ENCODE assay signal across 32 cellular contexts in the genomic region with DNA sequence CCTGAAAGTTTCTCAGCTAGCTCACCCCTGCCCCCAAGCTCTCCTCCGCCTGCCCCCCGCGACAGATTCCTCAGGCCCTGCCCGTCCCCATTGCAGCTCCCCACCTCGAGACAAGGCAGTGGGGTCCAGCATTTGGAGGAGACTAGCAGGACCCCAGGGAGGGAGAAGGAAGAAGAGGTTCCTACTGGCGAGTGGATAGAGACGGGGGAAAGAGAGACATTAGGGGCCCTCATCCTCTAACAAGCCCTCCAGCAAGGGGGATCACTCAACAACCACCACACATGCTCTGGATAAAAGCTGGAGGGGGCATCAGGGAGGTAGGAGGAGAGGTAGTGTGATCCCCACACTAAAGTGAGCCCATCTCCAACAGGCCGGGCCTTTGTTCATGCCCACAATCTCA. TPM values are rescaled to one million over a fixed set of nuclear protein-coding genes. Genes with fewer than 3 reads are reported as not detected.
"Had no signal": no experiment of that assay in that cellular context is flagged by ENCODE, and none has a peak within 500 bp of the region (broad histone marks: within the 10 kb centered on the region; RNA-seq: fewer than 3 reads in every experiment).

No MANE protein-coding gene starts in this region.

- H3K27ac Mint-ChIP-seq: activated CD4-positive, alpha-beta memory T cell treated with anti-CD3 and anti-CD28 coated beads for 36 hours; activated CD4-positive, alpha-beta T cell treated with anti-CD3 and anti-CD28 coated beads, Interleukin-2, amount 10 ng/mL, durations not matched to agents 24 days and 14 days; activated naive CD4-positive, alpha-beta T cell treated with anti-CD3 and anti-CD28 coated beads for 36 hours; activated T-helper 1 cell treated with anti-CD3 and anti-CD28 coated beads, Interleukin-12 subunit alpha, Interleukin-12 subunit beta, Interleukin-2, Interleukin-4 antibody, amounts not matched to agents 30 ng/mL and 10 ng/mL and 1 ng/mL, durations not matched to agents 14 hours and 24 hours and 36 hours; nephron progenitor cell; T-helper 1 cell treated with Interleukin-12 subunit alpha and Interleukin-12 subunit beta and Interleukin-4 antibody, amounts not matched to agents 30 μg/mL and 1 μg/mL, for 36 hours had no signal

- H3K4me1 ChIP-seq: colonic mucosa had no signal

- H3K9me3 Mint-ChIP-seq: activated CD4-positive, alpha-beta memory T cell treated with anti-CD3 and anti-CD28 coated beads for 36 hours; activated CD4-positive, alpha-beta T cell treated with anti-CD3 and anti-CD28 coated beads, Interleukin-2, amount 10 ng/mL, durations not matched to agents 24 days and 14 days; activated naive CD4-positive, alpha-beta T cell treated with anti-CD3 and anti-CD28 coated beads for 36 hours; activated T-helper 1 cell treated with anti-CD3 and anti-CD28 coated beads, Interleukin-12 subunit alpha, Interleukin-12 subunit beta, Interleukin-2, Interleukin-4 antibody, amounts not matched to agents 30 ng/mL and 10 ng/mL and 1 ng/mL, durations not matched to agents 14 hours and 24 hours and 36 hours; nephron progenitor cell; T-helper 1 cell treated with Interleukin-12 subunit alpha and Interleukin-12 subunit beta and Interleukin-4 antibody, amounts not matched to agents 30 μg/mL and 1 μg/mL, for 36 hours had no signal

- DNase-seq: activated CD4-positive, alpha-beta memory T cell treated with anti-CD3 and anti-CD28 coated beads for 36 hours; activated CD4-positive, alpha-beta T cell treated with anti-CD3 and anti-CD28 coated beads, Interleukin-2, amount 10 ng/mL, durations not matched to agents 24 days and 14 days; activated CD4-positive, CD25-positive, alpha-beta regulatory T cell treated with anti-CD3 and anti-CD28 coated beads, Interleukin-2, amount 50 U/mL, for 72 hours; activated CD8-positive, alpha-beta memory T cell treated with anti-CD3 and anti-CD28 coated beads, Interleukin-2, amount 50 U/mL, for 4 hours; activated effector memory CD4-positive, alpha-beta T cell treated with anti-CD3 and anti-CD28 coated beads, Interleukin-2, amount 50 U/mL, for 16 hours; activated naive CD4-positive, alpha-beta T cell treated with anti-CD3 and anti-CD28 coated beads for 36 hours; activated T-cell treated with anti-CD3 and anti-CD28 coated beads, Interleukin-2, amount 50 U/mL, for 1 hour; colonic mucosa; effector CD8-positive, alpha-beta T cell; esophagus squamous epithelium; gastrocnemius medialis; glutamatergic neuron; left cardiac atrium; left ventricle myocardium superior; nephron progenitor cell; occipital lobe; spleen; stimulated activated naive CD4-positive, alpha-beta T cell; T1000 had no signal

- H3K27ac ChIP-seq: colonic mucosa, epithelial cell of prostate, gastrocnemius medialis, right atrium auricular region, spleen, tibial nerve had no signal

- H3K36me3 Mint-ChIP-seq: activated CD4-positive, alpha-beta memory T cell treated with anti-CD3 and anti-CD28 coated beads for 36 hours had no signal

- H3K4me3 ChIP-seq: colonic mucosa, gastrocnemius medialis, right atrium auricular region, spleen, tibial nerve had no signal

- H3K4me3 Mint-ChIP-seq: activated CD4-positive, alpha-beta memory T cell treated with anti-CD3 and anti-CD28 coated beads for 36 hours had no signal

- H3K27me3 ChIP-seq: gastrocnemius medialis, right atrium auricular region had no signal

- H3K36me3 ChIP-seq: colonic mucosa, esophagus squamous epithelium, gastrocnemius medialis, right atrium auricular region, spleen, tibial nerve had no signal

- H3K9me3 ChIP-seq: colonic mucosa, esophagus squamous epithelium, gastrocnemius medialis, right atrium auricular region, spleen, tibial nerve had no signal

RNA-seq across cellular contexts. Expression of a gene that starts 57.4 kb away (rescaled TPM):
- total RNA-seq: activated CD8-positive, alpha-beta memory T cell treated with anti-CD3 and anti-CD28 coated beads for 36 hours; bronchial epithelial cell; colonic mucosa; dermis microvascular lymphatic vessel endothelial cell; esophagus squamous epithelium; left cardiac atrium; left ventricle myocardium superior; lung microvascular endothelial cell; pulmonary artery endothelial cell; temporal lobe; tibial nerve; urinary bladder had no signal
- polyA plus RNA-seq: keratinocyte had no signal
